In genomic region chr2:175183674-175184073, GRCh38 we compare ENCODE assay signal across 30 cellular contexts.
"Had no signal": no experiment of that assay in that cellular context is flagged by ENCODE, and none has a peak within 500 bp of the region (broad histone marks: within the 10 kb centered on the region; RNA-seq: fewer than 3 reads in every experiment).

No MANE protein-coding gene starts in this region.

- ATAC-seq: left colon; left lung; natural killer cell; sciatic nerve; stimulated activated naive B cell treated with anti-CD40 and anti-IgM and Interleukin-4, amounts not matched to agents 10 μg/mL and 1 μg/mL and 100 μg/mL, for 72 hours; stimulated activated naive CD8-positive, alpha-beta T cell treated with anti-CD3 and anti-CD28 coated beads, Interleukin-15, Interleukin-2, amounts not matched to agents 100 U/mL and 50 U/mL, for 24 hours had no signal

- H3K27ac ChIP-seq: left lung, neutrophil, ovary, right atrium auricular region, skin epidermis, stomach, testis, thyroid gland, transverse colon, upper lobe of left lung, vagina had no signal

- DNase-seq: hypothalamus; immature natural killer cell; kidney; left colon; left lung; mesendoderm; naive B cell; natural killer cell; occipital lobe; ovary; stimulated activated CD4-positive, alpha-beta T cell treated with anti-CD3 and anti-CD28 coated beads, Interleukin-12 subunit alpha, Interleukin-12 subunit beta, amount 100 ng/mL, for 4 hours; stimulated activated CD4-positive, alpha-beta T cell treated with anti-CD3 and anti-CD28 coated beads, Interleukin-15, amount 100 ng/mL, for 24 hours; stimulated activated CD4-positive, alpha-beta T cell treated with anti-CD3 and anti-CD28 coated beads, Interleukin-2, amount 100 ng/mL, for 24 hours; stimulated activated CD4-positive, alpha-beta T cell treated with anti-CD3 and anti-CD28 coated beads, Interleukin-4, amount 100 ng/mL, for 1 hour; stimulated activated naive B cell treated with anti-CD40 and anti-IgM and Interleukin-4, amounts not matched to agents 10 μg/mL and 1 μg/mL and 100 μg/mL, for 72 hours; stimulated activated naive CD8-positive, alpha-beta T cell treated with anti-CD3 and anti-CD28 coated beads, Interleukin-15, Interleukin-2, amounts not matched to agents 100 U/mL and 50 U/mL, for 24 hours; stomach; testis; thyroid gland; transverse colon had no signal

- H3K4me3 Mint-ChIP-seq: mesothelial cell of epicardium; natural killer cell; stimulated activated naive B cell treated with anti-CD40 and anti-IgM and Interleukin-4, amounts not matched to agents 10 μg/mL and 1 μg/mL and 100 μg/mL, for 72 hours had no signal

- H3K27me3 ChIP-seq: left lung, ovary, right atrium auricular region, stomach, testis, thyroid gland, transverse colon, upper lobe of left lung, vagina had no signal

- H3K27me3 Mint-ChIP-seq: progenitor cell of endocrine pancreas had no signal

- FAIRE-seq: islet of Langerhans, kidney had no signal

- H3K36me3 ChIP-seq: ovary had no signal

- H3K9me3 Mint-ChIP-seq: immature natural killer cell, mesothelial cell of epicardium, natural killer cell had no signal

- H3K27ac Mint-ChIP-seq: immature natural killer cell; mesothelial cell of epicardium; natural killer cell; progenitor cell of endocrine pancreas; stimulated activated naive B cell treated with anti-CD40 and anti-IgM and Interleukin-4, amounts not matched to agents 10 μg/mL and 1 μg/mL and 100 μg/mL, for 72 hours had no signal

- H3K36me3 Mint-ChIP-seq: natural killer cell had no signal

- H3K9me3 ChIP-seq: left lung, neutrophil, ovary, right atrium auricular region, stomach, testis, thyroid gland, transverse colon, upper lobe of left lung, vagina had no signal

- H3K4me3 ChIP-seq: left lung, lung, ovary, right atrium auricular region, skin epidermis, stomach, testis, thyroid gland, transverse colon, upper lobe of left lung, vagina had no signal
